In genomic region chr14:76920572-76921175, GRCh38 we compare ENCODE assay signal across 9 cellular contexts.
DNase-seq lines count a peak whose midpoint lies in the region; ATAC-seq and TF ChIP-seq lines count a peak whose summit lies in the region.
"Had no signal": no experiment of that assay in that cellular context is flagged by ENCODE, and none has a peak within 500 bp of the region (broad histone marks: within the 10 kb centered on the region; RNA-seq: fewer than 3 reads in every experiment).

No MANE protein-coding gene starts in this region.

- no peak for TF ChIP-seq EP300 in gastroesophageal sphincter (IDR thresholded peaks at IDR 0.05)

- no peak for TF ChIP-seq CTCF in PC-9 (conservative IDR thresholded peaks at IDR 0.05)
- no peak for TF ChIP-seq CTCF in gastroesophageal sphincter (IDR thresholded peaks at IDR 0.05)
- TF ChIP-seq CTCF in thyroid gland (IDR thresholded peaks at IDR 0.05): no peak

- CTCF ChIA-PET in activated CD4-positive, alpha-beta T cell treated with anti-CD3 and anti-CD28 coated beads for 36 hours (lab: Charles Lee): interaction anchor here (0.6 to 5.1 kb wide), 16 partner anchors 9 to 149 kb away, joined by 3 to 33 read pairs (median 4); no protein-coding TSS in a partner anchor
- CTCF ChIA-PET in PC-9 (lab: Charles Lee) (interaction anchor here (0.8 to 2.7 kb wide), 4 partner anchors 27 to 149 kb away, joined by 3 to 15 read pairs (median 4); no protein-coding TSS in a partner anchor), HEK293T (lab: Yijun Ruan, JAX) (interaction anchor here (1.1 kb wide), 1 partner anchor 41 kb away, joined by 4 read pairs; no protein-coding TSS in a partner anchor)

- no peak overlapping the region for H3K4me3 Mint-ChIP-seq in activated CD4-positive, alpha-beta T cell treated with anti-CD3 and anti-CD28 coated beads for 36 hours

- H3K9me3 ChIP-seq in PC-9 (ENCODE audit: insufficient read depth, low read depth): no peaks in the 10 kb centered on the region
- no peaks in the 10 kb centered on the region for H3K9me3 ChIP-seq in gastroesophageal sphincter
- H3K9me3 ChIP-seq in thyroid gland: no peaks in the 10 kb centered on the region

- peaks cover 71% of the 10 kb centered on the region for H3K4me1 Mint-ChIP-seq in activated CD4-positive, alpha-beta T cell treated with anti-CD3 and anti-CD28 coated beads for 36 hours

- no peaks in the 10 kb centered on the region for H3K79me2 ChIP-seq in PC-9 (ENCODE audit: low read depth)

- H3K27me3 Mint-ChIP-seq in activated CD4-positive, alpha-beta T cell treated with anti-CD3 and anti-CD28 coated beads for 36 hours: no peaks in the 10 kb centered on the region
- H3K27me3 Mint-ChIP-seq: naive thymus-derived CD8-positive, alpha-beta T cell had no signal

- H3K36me3 ChIP-seq in PC-9 (ENCODE audit: low read depth) (no peaks in the 10 kb centered on the region), gastroesophageal sphincter (no peaks in the 10 kb centered on the region), thyroid gland (no peaks in the 10 kb centered on the region)

- peak overlapping the region; percentile 73 for H3K4me2 ChIP-seq in PC-9

- WGBS in gastroesophageal sphincter (ENCODE audit: low coverage in 1 of 2), 2 donors: 67% methylated on average over 1 of the region's 10 CpGs; no CpG with 5 or more reads in 1 of the 2 donors
- 56 to 66% methylated on average over 9 to 10 of the region's 10 CpGs for WGBS in thyroid gland, 2 donors

- peak overlapping the region; percentile 47 for H3K27ac Mint-ChIP-seq in activated CD4-positive, alpha-beta T cell treated with anti-CD3 and anti-CD28 coated beads for 36 hours

- ATAC-seq in activated CD4-positive, alpha-beta T cell treated with anti-CD3 and anti-CD28 coated beads for 36 hours: no peak
- no peak for ATAC-seq in gastroesophageal sphincter

- H3K4me1 ChIP-seq in PC-9 (replicated peaks; ENCODE audit: insufficient read depth): peaks cover 62% of the 10 kb centered on the region
- H3K4me1 ChIP-seq in gastroesophageal sphincter: peaks cover 14 to 75% (median 40%) of the 10 kb centered on the region in 3 donors
- peaks cover 49 to 65% of the 10 kb centered on the region in 2 donors for H3K4me1 ChIP-seq in thyroid gland

- no peak for DNase-seq in activated CD4-positive, alpha-beta T cell treated with anti-CD3 and anti-CD28 coated beads for 36 hours
- no peak for DNase-seq in activated CD4-positive, alpha-beta T cell treated with anti-CD3 and anti-CD28 coated beads for 4 hours
- DNase-seq in PC-9 (no peak), thyroid gland (no peak), GM19238 (ENCODE audit: insufficient read length, low spot score) (no peak), DMS114 treated with DMSO at 0.1 percent for 48 hours (lab: John Stamatoyannopoulos, UW; ENCODE audit: unreplicated experiment) (no peak), HEK293T (ENCODE audit: extremely low spot score) (no peak)

- intact Hi-C loops in activated CD4-positive, alpha-beta T cell treated with anti-CD3 and anti-CD28 coated beads for 36 hours (cut with DNase I, micrococcal nuclease): loop anchor here in 1 of 2 experiments (5.0 kb wide), 1 partner anchor 37 kb away; no protein-coding TSS in a partner anchor
- intact Hi-C loops in PC-9 (cut with micrococcal nuclease; ENCODE audit: unreplicated experiment) (no loop called here), thyroid gland (cut with DNase I) (no loop called here)

- no TSS peak for BruUV-seq in PC-9 (replicated peaks; lab: Mats Ljungman, UMichigan)

- TF ChIP-seq POLR2A in gastroesophageal sphincter (IDR thresholded peaks at IDR 0.05) (no peak), thyroid gland (IDR thresholded peaks at IDR 0.05) (no peak)

- H3F3A ChIP-seq in PC-9 (ENCODE audit: insufficient read depth, low read depth): peaks cover 61% of the 10 kb centered on the region

- no peaks in the 10 kb centered on the region for H3K9me3 Mint-ChIP-seq in activated CD4-positive, alpha-beta T cell treated with anti-CD3 and anti-CD28 coated beads for 36 hours (ENCODE audit: low read depth)
- H3K9me3 Mint-ChIP-seq: naive thymus-derived CD8-positive, alpha-beta T cell had no signal

- POLR2A ChIA-PET in activated CD4-positive, alpha-beta T cell treated with anti-CD3 and anti-CD28 coated beads for 36 hours (lab: Charles Lee): interaction anchor here (0.7 kb wide), 1 partner anchor 10 kb away, joined by 5 read pairs; no protein-coding TSS in a partner anchor
- POLR2A ChIA-PET in PC-9 (lab: Charles Lee; ENCODE audit: unreplicated experiment) (interaction anchor here (0.6 to 0.7 kb wide), 2 partner anchors 101 to 165 kb away, joined by 16 to 35 read pairs; no protein-coding TSS in a partner anchor), HEK293T (lab: Yijun Ruan, JAX) (interaction anchor here (0.8 to 3.5 kb wide), 8 partner anchors 18 to 120 kb away, joined by 3 to 15 read pairs (median 6); partner anchors contain the start of gene IRF2BPL)

- H2AFZ ChIP-seq in PC-9: no peak overlapping the region

- no peaks in the 10 kb centered on the region for H3K36me3 Mint-ChIP-seq in activated CD4-positive, alpha-beta T cell treated with anti-CD3 and anti-CD28 coated beads for 36 hours (ENCODE audit: low read depth)
- H3K36me3 Mint-ChIP-seq: naive thymus-derived CD8-positive, alpha-beta T cell had no signal

- no peaks in the 10 kb centered on the region for H4K20me1 ChIP-seq in PC-9 (ENCODE audit: insufficient read depth)

- H3K27ac ChIP-seq in PC-9: peak overlapping the region; percentile 91
- H3K27ac ChIP-seq in gastroesophageal sphincter: peak overlapping the region; percentile 84 to 96 (median 91)
- H3K27ac ChIP-seq in thyroid gland: peak overlapping the region; percentile 87 to 94 (median 87)

- H3K4me3 ChIP-seq in PC-9 (no peak overlapping the region), gastroesophageal sphincter (no peak overlapping the region), thyroid gland (replicated peaks in 1 of 3) (no peak overlapping the region)

- H3K27me3 ChIP-seq in PC-9 (ENCODE audit: insufficient read depth, low read depth) (no peaks in the 10 kb centered on the region), gastroesophageal sphincter (no peaks in the 10 kb centered on the region), thyroid gland (no peaks in the 10 kb centered on the region)

- no peaks in the 10 kb centered on the region for H3K9me2 ChIP-seq in PC-9 (ENCODE audit: insufficient read depth)

TF ChIP-seq in HEK293T, 16 proteins besides CTCF, POLR2A, EP300 and RAD21:
- TF ChIP-seq ZNF384 (IDR thresholded peaks at IDR 0.05) (no peak), PKNOX1 (IDR thresholded peaks at IDR 0.05) (no peak), SP1 (IDR thresholded peaks at IDR 0.05) (no peak), CTBP1 (IDR thresholded peaks at IDR 0.05; ENCODE audit: borderline replicate concordance) (no peak), LEF1 (IDR thresholded peaks at IDR 0.05; ENCODE audit: borderline replicate concordance) (no peak), ARNT (IDR thresholded peaks at IDR 0.05) (no peak), HDGF (IDR thresholded peaks at IDR 0.05; ENCODE audit: borderline replicate concordance) (no peak), BHLHE40 (IDR thresholded peaks at IDR 0.05; ENCODE audit: borderline replicate concordance) (no peak), SUZ12 (IDR thresholded peaks at IDR 0.05) (no peak), NFRKB (IDR thresholded peaks at IDR 0.05) (no peak), TARDBP (IDR thresholded peaks at IDR 0.05) (no peak), FOXM1 (IDR thresholded peaks at IDR 0.05; ENCODE audit: borderline replicate concordance) (no peak), FOXA1 (IDR thresholded peaks at IDR 0.05) (no peak)
